In genomic region chr6:112701201-112701600, GRCh38 we compare ENCODE assay signal across 17 cellular contexts.
A peak's percentile ranks its signal among the peaks of the same experiment; 100 is the strongest.
DNase-seq lines count a peak whose midpoint lies in the region; ATAC-seq lines count a peak whose summit lies in the region.
"Had no signal": no experiment of that assay in that cellular context is flagged by ENCODE, and none has a peak within 500 bp of the region (broad histone marks: within the 10 kb centered on the region; RNA-seq: fewer than 3 reads in every experiment).

No MANE protein-coding gene starts in this region.

- DNase-seq in NCI-H82 (lab: John Stamatoyannopoulos, UW) (peak; percentile 21), NCI-H82 treated with DMSO at 0.1 percent for 48 hours (lab: John Stamatoyannopoulos, UW; ENCODE audit: unreplicated experiment) (no peak), NCI-H446 (lab: John Stamatoyannopoulos, UW) (peak; percentile 25 to 65), fibroblast of peridontal ligament (ENCODE audit: extremely low read depth) (peak; percentile 78), smooth muscle cell of the brain vasculature (ENCODE audit: low read depth, low spot score) (peak; percentile 76), CD1c-positive myeloid dendritic cell (ENCODE audit: extremely low spot score) (no peak), A172 (ENCODE audit: low spot score) (no peak)
- DNase-seq: activated CD4-positive, alpha-beta memory T cell treated with anti-CD3 and anti-CD28 coated beads, Interleukin-2, amount 10 ng/mL, durations not matched to agents 7 days and 5 days; activated gamma-delta T cell; cerebellar nuclear complex; natural killer cell; T-helper 9 cell; transverse colon had no signal

- no peak for ATAC-seq in GM18498 (IDR thresholded peaks at IDR 0.05; ENCODE audit: unreplicated experiment)
- ATAC-seq: A549, GM23338, natural killer cell, Panc1 had no signal

Comparison
In these comparisons a context has a peak if more than half of its experiments do, and no peak if none do; other contexts are left out.
1. DNase-seq: peak in NCI-H82 (single experiment), NCI-H446 (2 of 2), fibroblast of peridontal ligament (single experiment) and smooth muscle cell of the brain vasculature (single experiment); none in NCI-H82 treated with DMSO at 0.1 percent for 48 hours (single experiment), CD1c-positive myeloid dendritic cell (single experiment) and A172 (single experiment).